In genomic region chr10:78314651-78315050, GRCh38 we compare ENCODE assay signal across 25 cellular contexts.
DNase-seq lines count a peak whose midpoint lies in the region; ATAC-seq and TF ChIP-seq lines count a peak whose summit lies in the region.
"Had no signal": no experiment of that assay in that cellular context is flagged by ENCODE, and none has a peak within 500 bp of the region (broad histone marks: within the 10 kb centered on the region; RNA-seq: fewer than 3 reads in every experiment).

No MANE protein-coding gene starts in this region.

- no peaks in the 10 kb centered on the region for H3K9me3 ChIP-seq in colonic mucosa
- no peaks in the 10 kb centered on the region for H3K9me3 ChIP-seq in lung (ENCODE audit: control insufficient read depth in 2 of 2, insufficient read depth in 1 of 2, low read length in 1 of 2)
- H3K9me3 ChIP-seq: HAP-1 had no signal

- no peaks in the 10 kb centered on the region for H3K27me3 ChIP-seq in colonic mucosa
- no peaks in the 10 kb centered on the region for H3K27me3 ChIP-seq in lung (ENCODE audit: control insufficient read depth, insufficient read depth)

- no peak overlapping the region for H3K9ac ChIP-seq in colonic mucosa (ENCODE audit: low read depth in 2 of 2, low read length in 2 of 2)

- TF ChIP-seq CTCF in colonic mucosa (IDR thresholded peaks at IDR 0.05) = no peak
- no peak for TF ChIP-seq CTCF in lung (IDR thresholded peaks at IDR 0.05; ENCODE audit: control extremely low read depth, extremely low read depth)

- H3K4me1 ChIP-seq in colonic mucosa (no peaks in the 10 kb centered on the region), lung (ENCODE audit: control insufficient read depth in 2 of 2, insufficient read depth in 2 of 2, low read length in 2 of 2) (no peaks in the 10 kb centered on the region)
- H3K4me1 ChIP-seq: HAP-1 had no signal

- peak; percentile 17 for DNase-seq in activated CD8-positive, alpha-beta memory T cell treated with anti-CD3 and anti-CD28 coated beads for 24 hours
- DNase-seq in activated CD8-positive, alpha-beta memory T cell treated with anti-CD3 and anti-CD28 coated beads, Interleukin-2, amount 50 U/mL, for 4 hours = no peak
- peak; percentile 1 for DNase-seq in colonic mucosa
- peak; percentile 2 for DNase-seq in lung (ENCODE audit: low spot score)
- peak; percentile 4 for DNase-seq in stimulated activated CD8-positive, alpha-beta memory T cell treated with anti-CD3 and anti-CD28 coated beads, Interleukin-4, amount 100 ng/mL, for 48 hours
- no peak for DNase-seq in NCI-H187 treated with DMSO at 0.1 percent for 48 hours (lab: John Stamatoyannopoulos, UW)
- no peak for DNase-seq in NK-92 (lab: John Stamatoyannopoulos, UW; ENCODE audit: unreplicated experiment)
- DNase-seq: ACHN; Calu3; DND-41; GOT3; HFFc6; KBM-7; MV-4-11; NCI-H1105; NCI-H1436 treated with DMSO at 0.1 percent for 48 hours; NCI-H1930; NCI-H2107; NCI-H524; NCI-H774; NK-92 treated with Interleukin-12 subunit alpha and Interleukin-12 subunit beta, amount 100 ng/mL, for 24 hours; PC-3 had no signal

- no peak overlapping the region for H3K27ac ChIP-seq in colonic mucosa
- no peak overlapping the region for H3K27ac ChIP-seq in lung (ENCODE audit: low read depth in 1 of 2, low read length in 1 of 2)
- H3K27ac ChIP-seq: 22Rv1 had no signal

- H3K4me3 ChIP-seq in colonic mucosa = no peak overlapping the region
- H3K4me3 ChIP-seq in lung = no peak overlapping the region
- H3K4me3 ChIP-seq: HAP-1 had no signal

- no peaks in the 10 kb centered on the region for H3K36me3 ChIP-seq in colonic mucosa
- H3K36me3 ChIP-seq in lung (ENCODE audit: control insufficient read depth in 2 of 2, insufficient read depth in 2 of 2, low read length in 2 of 2) = no peaks in the 10 kb centered on the region
- H3K36me3 ChIP-seq: HAP-1 had no signal

- ATAC-seq in lung (ENCODE audit: insufficient read depth, low FRiP score) (no peak), HG03095 (IDR thresholded peaks at IDR 0.05; ENCODE audit: unreplicated experiment) (no peak)
- ATAC-seq: PC-3 had no signal

- intact Hi-C loops in colonic mucosa (cut with DNase I) = no loop called here

- 96 to 99% methylated on average over 2 of the region's 2 CpGs for WGBS in lung, 2 donors

Comparison
In these comparisons a context has a peak if more than half of its experiments do, and no peak if none do; other contexts are left out.
1. DNase-seq: peak in activated CD8-positive, alpha-beta memory T cell treated with anti-CD3 and anti-CD28 coated beads for 24 hours (single experiment), colonic mucosa (single experiment), lung (single experiment) and stimulated activated CD8-positive, alpha-beta memory T cell treated with anti-CD3 and anti-CD28 coated beads, Interleukin-4, amount 100 ng/mL, for 48 hours (single experiment); none in activated CD8-positive, alpha-beta memory T cell treated with anti-CD3 and anti-CD28 coated beads, Interleukin-2, amount 50 U/mL, for 4 hours (single experiment), NCI-H187 treated with DMSO at 0.1 percent for 48 hours (single experiment) and NK-92 (single experiment).